8 cellular contexts compared by ENCODE assay signal in genomic region chr18:32974421-32975165, GRCh38.
A peak's percentile ranks its signal among the peaks of the same experiment; 100 is the strongest.
DNase-seq lines count a peak whose midpoint lies in the region; ATAC-seq and TF ChIP-seq lines count a peak whose summit lies in the region.
"Had no signal": no experiment of that assay in that cellular context is flagged by ENCODE, and none has a peak within 500 bp of the region (broad histone marks: within the 10 kb centered on the region; RNA-seq: fewer than 3 reads in every experiment).

No MANE protein-coding gene starts in this region.

- H2AFZ ChIP-seq in neuronal stem cell (ENCODE audit: low read length) (peak overlapping the region; percentile 79), PC-3 (ENCODE audit: low read length) (no peak overlapping the region)

- no TSS peak for BruUV-seq in PC-3 (replicated peaks; lab: Mats Ljungman, UMichigan)

- H3K9me3 ChIP-seq in neuronal stem cell (replicated peaks in 1 of 2; ENCODE audit: control insufficient read depth in 2 of 2, insufficient read depth in 1 of 2, low read depth in 1 of 2, low read length in 2 of 2) (peaks cover 0 to 5% of the 10 kb centered on the region in 2 donors), PC-3 (ENCODE audit: low read length) (no peaks in the 10 kb centered on the region)
- H3K9me3 ChIP-seq: pancreas had no signal

- no peaks in the 10 kb centered on the region for H4K20me1 ChIP-seq in PC-3 (ENCODE audit: low read length)

- H3K18ac ChIP-seq in neuronal stem cell (ENCODE audit: low read length), result no peak overlapping the region

- CTCF ChIA-PET in PC-3 (lab: Charles Lee), result no interaction called here

- H3K79me2 ChIP-seq in PC-3 (ENCODE audit: low read length), result no peaks in the 10 kb centered on the region

- H3K4me1 ChIP-seq in neuronal stem cell (ENCODE audit: control insufficient read depth in 2 of 2, insufficient read depth in 1 of 2, low read depth in 1 of 2, low read length in 2 of 2) (peaks cover 0 to 8% of the 10 kb centered on the region in 2 donors), PC-3 (ENCODE audit: insufficient read depth, low read length) (no peaks in the 10 kb centered on the region)
- H3K4me1 ChIP-seq: pancreas had no signal

- H3K36me3 ChIP-seq in neuronal stem cell (replicated peaks in 1 of 2; ENCODE audit: control insufficient read depth in 2 of 2, insufficient read depth in 2 of 2, low read length in 2 of 2) (no peaks in the 10 kb centered on the region), PC-3 (ENCODE audit: low read depth, low read length) (no peaks in the 10 kb centered on the region)
- H3K36me3 ChIP-seq: pancreas had no signal

- no peaks in the 10 kb centered on the region for H3K79me1 ChIP-seq in neuronal stem cell (ENCODE audit: low read depth, low read length)

- H2BK5ac ChIP-seq in neuronal stem cell (ENCODE audit: low read length), result no peak overlapping the region

- no peak overlapping the region for H2AK5ac ChIP-seq in neuronal stem cell (ENCODE audit: low read depth, low read length)

- peak; percentile 25 for DNase-seq in NCI-H187 treated with DMSO at 0.1 percent for 48 hours (lab: John Stamatoyannopoulos, UW)
- DNase-seq in neuronal stem cell (ENCODE audit: low spot score), result no peak
- no peak for DNase-seq in PC-3
- no peak for DNase-seq in NCI-H526 treated with DMSO at 0.1 percent for 48 hours (lab: John Stamatoyannopoulos, UW)
- no peak for DNase-seq in SK-N-DZ (ENCODE audit: low spot score)
- DNase-seq: pancreas had no signal

- no CpG with 5 or more reads among the region's 4 CpGs for WGBS in neuronal stem cell (ENCODE audit: extremely low coverage in 2 of 2, insufficient read length in 2 of 2, insufficient replicate concordance in 1 of 2), 2 donors

- peak; percentile 58 for ATAC-seq in GM19025 (IDR thresholded peaks at IDR 0.05; ENCODE audit: low read depth, unreplicated experiment)
- peak; percentile 95 for ATAC-seq in HG02885 (IDR thresholded peaks at IDR 0.05; ENCODE audit: poor library complexity, unreplicated experiment)
- ATAC-seq in PC-3, result no peak
- ATAC-seq: pancreas had no signal

- H2BK12ac ChIP-seq in neuronal stem cell (ENCODE audit: low read length), result no peak overlapping the region

- no peak overlapping the region for H2BK120ac ChIP-seq in neuronal stem cell (ENCODE audit: low read depth, low read length)

- intact Hi-C loops in PC-3 (cut with micrococcal nuclease), result no loop called here

- H3K27ac ChIP-seq in neuronal stem cell (replicated peaks; ENCODE audit: low read length), result no peak overlapping the region
- no peak overlapping the region for H3K27ac ChIP-seq in PC-3 (ENCODE audit: low read length)
- H3K27ac ChIP-seq: pancreas had no signal

- no peak overlapping the region for H3K4me2 ChIP-seq in neuronal stem cell (ENCODE audit: insufficient read depth, low read length, poor library complexity, severe bottlenecking)
- H3K4me2 ChIP-seq in PC-3 (ENCODE audit: low read length), result no peak overlapping the region

- no peaks in the 10 kb centered on the region for H3K27me3 ChIP-seq in neuronal stem cell (ENCODE audit: control insufficient read depth in 3 of 3, insufficient read depth in 3 of 3, low read depth in 1 of 3, low read length in 3 of 3)
- no peaks in the 10 kb centered on the region for H3K27me3 ChIP-seq in PC-3 (ENCODE audit: low read length)

- H3K4ac ChIP-seq in neuronal stem cell (ENCODE audit: low read length), result no peak overlapping the region

- no peak for TF ChIP-seq CTCF in PC-3 (conservative IDR thresholded peaks at IDR 0.05; ENCODE audit: low read depth, low read length)

- no peaks in the 10 kb centered on the region for H3K9me2 ChIP-seq in PC-3 (replicated peaks; ENCODE audit: low read length)

- H2BK15ac ChIP-seq in neuronal stem cell (ENCODE audit: low read length), result no peak overlapping the region

- H4K8ac ChIP-seq in neuronal stem cell (ENCODE audit: low read depth, low read length), result no peak overlapping the region

- H3K23ac ChIP-seq in neuronal stem cell (ENCODE audit: low read depth, low read length, poor library complexity), result no peak overlapping the region

- H3K14ac ChIP-seq in neuronal stem cell (ENCODE audit: low read length), result no peak overlapping the region

- H3F3A ChIP-seq in PC-3 (ENCODE audit: low read length, unreplicated experiment), result no peaks in the 10 kb centered on the region

- POLR2A ChIA-PET in PC-3 (lab: Charles Lee; ENCODE audit: unreplicated experiment), result no interaction called here

- H4K91ac ChIP-seq in neuronal stem cell (ENCODE audit: low read depth, low read length, poor library complexity), result no peak overlapping the region

- H3K4me3 ChIP-seq in neuronal stem cell (ENCODE audit: low read length in 2 of 2) (peak overlapping the region in 1 of 2 donors; percentile 24), PC-3 (ENCODE audit: low read length) (no peak overlapping the region)
- H3K4me3 ChIP-seq: pancreas had no signal

- H3K9ac ChIP-seq in neuronal stem cell (ENCODE audit: low read depth, low read length, poor library complexity) (no peak overlapping the region), PC-3 (ENCODE audit: low read length) (no peak overlapping the region)
